Comparison of ENCODE assay signal across 8 cellular contexts in the genomic region with DNA sequence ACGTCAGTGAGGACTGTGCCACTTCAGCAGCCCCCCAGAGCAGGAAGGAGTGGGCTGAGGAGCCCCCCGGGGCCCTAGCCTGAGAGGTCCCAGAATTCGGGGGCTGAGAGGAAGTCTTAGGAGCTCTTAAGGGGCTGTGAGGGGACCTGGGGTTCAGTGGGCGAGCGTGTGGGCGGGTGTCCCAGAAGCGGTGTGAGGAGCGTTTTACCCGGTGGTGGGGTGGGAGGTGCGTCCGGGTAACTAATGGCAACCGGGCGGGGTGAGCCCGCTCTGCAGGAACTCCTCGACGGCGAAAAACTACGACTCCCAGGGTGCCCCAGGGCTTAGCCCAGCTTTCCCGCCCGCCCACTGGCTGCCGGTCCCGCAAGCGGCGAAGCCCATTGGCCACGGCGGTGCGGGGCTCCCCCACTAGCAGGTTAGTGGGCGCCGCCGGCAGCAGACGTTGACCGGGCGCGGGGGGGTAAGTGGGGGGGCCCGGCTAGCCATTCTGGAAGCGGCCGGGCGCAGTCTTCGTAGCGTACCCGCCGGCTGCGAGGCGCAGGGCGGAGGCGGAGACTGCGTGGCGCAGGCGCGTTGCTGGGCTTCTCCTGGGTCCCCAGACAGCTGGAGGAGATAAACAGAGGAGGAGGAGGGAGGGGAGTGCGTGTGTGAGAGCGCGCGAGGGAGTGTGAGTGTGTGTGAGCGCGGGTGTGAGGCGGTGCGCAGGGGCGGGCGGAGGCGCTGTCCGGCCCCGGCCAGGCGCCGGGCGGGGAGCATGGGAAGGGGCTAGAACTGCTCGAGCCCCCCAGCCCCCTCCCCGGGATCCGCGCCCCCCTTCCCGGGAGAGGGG. TPM values are rescaled to one million over a fixed set of nuclear protein-coding genes. Genes with fewer than 3 reads are reported as not detected.
A peak's percentile ranks its signal among the peaks of the same experiment; 100 is the strongest.
DNase-seq lines count a peak whose midpoint lies in the region; ATAC-seq lines count a peak whose summit lies in the region.

A gene with protein sequence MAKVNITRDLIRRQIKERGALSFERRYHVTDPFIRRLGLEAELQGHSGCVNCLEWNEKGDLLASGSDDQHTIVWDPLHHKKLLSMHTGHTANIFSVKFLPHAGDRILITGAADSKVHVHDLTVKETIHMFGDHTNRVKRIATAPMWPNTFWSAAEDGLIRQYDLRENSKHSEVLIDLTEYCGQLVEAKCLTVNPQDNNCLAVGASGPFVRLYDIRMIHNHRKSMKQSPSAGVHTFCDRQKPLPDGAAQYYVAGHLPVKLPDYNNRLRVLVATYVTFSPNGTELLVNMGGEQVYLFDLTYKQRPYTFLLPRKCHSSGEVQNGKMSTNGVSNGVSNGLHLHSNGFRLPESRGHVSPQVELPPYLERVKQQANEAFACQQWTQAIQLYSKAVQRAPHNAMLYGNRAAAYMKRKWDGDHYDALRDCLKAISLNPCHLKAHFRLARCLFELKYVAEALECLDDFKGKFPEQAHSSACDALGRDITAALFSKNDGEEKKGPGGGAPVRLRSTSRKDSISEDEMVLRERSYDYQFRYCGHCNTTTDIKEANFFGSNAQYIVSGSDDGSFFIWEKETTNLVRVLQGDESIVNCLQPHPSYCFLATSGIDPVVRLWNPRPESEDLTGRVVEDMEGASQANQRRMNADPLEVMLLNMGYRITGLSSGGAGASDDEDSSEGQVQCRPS (plus strand): TSS at position 579 of the 829 bp plus-strand sequence. CDS start 26,423 bp downstream, outside the sequence.

- peak within 1 kb of the TSS; percentile 93 for H3K4me3 Mint-ChIP-seq in natural killer cell treated with Interleukin-12 subunit alpha and Interleukin-12 subunit beta and Interleukin-15 and Interleukin-18, amount 100 ng/mL, for 72 hours

- H3K36me3 ChIP-seq in H7 (replicated peaks; ENCODE audit: control insufficient read depth, insufficient read depth, low read length): no peaks in the 10 kb centered on the region

- H3K27me3 Mint-ChIP-seq in natural killer cell treated with Interleukin-12 subunit alpha and Interleukin-12 subunit beta and Interleukin-15 and Interleukin-18, amount 100 ng/mL, for 72 hours: no peaks in the 10 kb centered on the region

- no peaks in the 10 kb centered on the region for H3K36me3 Mint-ChIP-seq in natural killer cell treated with Interleukin-12 subunit alpha and Interleukin-12 subunit beta and Interleukin-15 and Interleukin-18, amount 100 ng/mL, for 72 hours

- H3K4me1 Mint-ChIP-seq in natural killer cell treated with Interleukin-12 subunit alpha and Interleukin-12 subunit beta and Interleukin-15 and Interleukin-18, amount 100 ng/mL, for 72 hours (ENCODE audit: low read depth in 2 of 2): peaks cover 21 to 29% of the 10 kb centered on the region in 2 donors

- peak within 1 kb of the TSS; percentile 95 to 97 for H3K27ac Mint-ChIP-seq in natural killer cell treated with Interleukin-12 subunit alpha and Interleukin-12 subunit beta and Interleukin-15 and Interleukin-18, amount 100 ng/mL, for 72 hours

- DNase-seq in ELF-1 (ENCODE audit: low read depth, low spot score) (peak; percentile 97), H7 (peak; percentile 98), M059J (ENCODE audit: low read depth) (peak; percentile 97), SHP77 (lab: John Stamatoyannopoulos, UW) (peak; percentile 92 to 96), fibroblast of peridontal ligament (ENCODE audit: extremely low read depth) (peak; percentile 94)
- peak; percentile 98 for DNase-seq in activated effector memory CD4-positive, alpha-beta T cell treated with Interleukin-2 at 50 U/mL for 16 hours
- peak; percentile 100 for DNase-seq in natural killer cell treated with Interleukin-12 subunit alpha and Interleukin-12 subunit beta and Interleukin-15 and Interleukin-18, amount 100 ng/mL, for 72 hours (ENCODE audit: low spot score)
- DNase-seq in stimulated activated naive CD8-positive, alpha-beta T cell treated with anti-CD3 and anti-CD28 coated beads, Interleukin-15, Interleukin-2, amounts not matched to agents 100 U/mL and 50 U/mL, for 24 hours: peak; percentile 98

- H3K4me3 ChIP-seq in H7 (ENCODE audit: insufficient read depth, low read depth, low read length): peak within 1 kb of the TSS; percentile 80

- H3K27me3 ChIP-seq in H7 (ENCODE audit: control insufficient read depth, insufficient read depth, low read length): no peaks in the 10 kb centered on the region

- H3K9me3 Mint-ChIP-seq in natural killer cell treated with Interleukin-12 subunit alpha and Interleukin-12 subunit beta and Interleukin-15 and Interleukin-18, amount 100 ng/mL, for 72 hours: no peaks in the 10 kb centered on the region

- ATAC-seq in natural killer cell treated with Interleukin-12 subunit alpha and Interleukin-12 subunit beta and Interleukin-15 and Interleukin-18, amount 100 ng/mL, for 72 hours: peak; percentile 97
- ATAC-seq in stimulated activated naive CD8-positive, alpha-beta T cell treated with anti-CD3 and anti-CD28 coated beads, Interleukin-15, Interleukin-2, amounts not matched to agents 100 U/mL and 50 U/mL, for 24 hours: peak; percentile 98

RNA-seq across cellular contexts. Expression of the gene that starts here (rescaled TPM):
- 23.9 and 26.1 TPM in 2 replicates for total RNA-seq in H7 (2014; rRNA removed; shearing (Covaris generic))
- 20.7 and 30.0 TPM in 2 replicates for total RNA-seq in M059J (2014; rRNA removed; shearing (Covaris generic))
- total RNA-seq in natural killer cell treated with Interleukin-12 subunit alpha and Interleukin-12 subunit beta and Interleukin-15 and Interleukin-18, amount 100 ng/mL, for 72 hours: 10 to 100 TPM; 30.2 to 33.9 TPM

Comparison
In these comparisons a context has a peak if more than half of its experiments do, and no peak if none do; other contexts are left out.
1. Peak in every context shown above with its lines: DNase-seq, ATAC-seq and H3K4me3 ChIP-seq.